In genomic region chr2:105969552-105969951, GRCh38 we compare ENCODE assay signal across 10 cellular contexts.
DNase-seq lines count a peak whose midpoint lies in the region; ATAC-seq and TF ChIP-seq lines count a peak whose summit lies in the region.
"Had no signal": no experiment of that assay in that cellular context is flagged by ENCODE, and none has a peak within 500 bp of the region (broad histone marks: within the 10 kb centered on the region; RNA-seq: fewer than 3 reads in every experiment).

No MANE protein-coding gene starts in this region.

- H3K9me3 ChIP-seq in OCI-LY3 (ENCODE audit: insufficient read depth, low read length): no peaks in the 10 kb centered on the region
- H3K9me3 ChIP-seq: gastrocnemius medialis, neutrophil had no signal

- DNase-seq in COR-L47 (lab: John Stamatoyannopoulos, UW) (peak; percentile 22), GM12865 (ENCODE audit: low read depth) (peak; percentile 30), epithelial cell of proximal tubule (ENCODE audit: low read depth) (no peak), medulla oblongata (ENCODE audit: extremely low spot score) (no peak), dedifferentiated amniotic fluid mesenchymal stem cell (ENCODE audit: extremely low spot score) (no peak)
- DNase-seq: gastrocnemius medialis had no signal

- H3K27me3 ChIP-seq in OCI-LY3 (ENCODE audit: low read depth, low read length): no peaks in the 10 kb centered on the region
- H3K27me3 ChIP-seq: gastrocnemius medialis, neutrophil had no signal

- H3K27ac ChIP-seq in OCI-LY3 (ENCODE audit: low read length): no peak overlapping the region
- H3K27ac ChIP-seq: gastrocnemius medialis, neutrophil had no signal

- H2AFZ ChIP-seq in OCI-LY3 (ENCODE audit: low read depth, low read length): no peak overlapping the region

- H3K9ac ChIP-seq in OCI-LY3 (ENCODE audit: low read length): no peak overlapping the region

- no peaks in the 10 kb centered on the region for H4K20me1 ChIP-seq in OCI-LY3 (ENCODE audit: insufficient read depth, low read length)

- H3K36me3 ChIP-seq in OCI-LY3 (replicated peaks; ENCODE audit: low read depth, low read length): no peaks in the 10 kb centered on the region
- H3K36me3 ChIP-seq: gastrocnemius medialis, neutrophil had no signal

- no peak for ATAC-seq in HG03521 (IDR thresholded peaks at IDR 0.05; ENCODE audit: unreplicated experiment)
- no peak for ATAC-seq in GM18502 (IDR thresholded peaks at IDR 0.05; ENCODE audit: poor library complexity, unreplicated experiment)
- ATAC-seq: gastrocnemius medialis had no signal

- H3K4me1 ChIP-seq in OCI-LY3 (ENCODE audit: low read length): no peaks in the 10 kb centered on the region
- H3K4me1 ChIP-seq: gastrocnemius medialis had no signal

- peak; percentile 29 for TF ChIP-seq CTCF in GM12865 (IDR thresholded peaks at IDR 0.05; ENCODE audit: insufficient read depth, low read depth, low read length, missing control alignments)
- TF ChIP-seq CTCF in OCI-LY3 (IDR thresholded peaks at IDR 0.05; ENCODE audit: low read depth, low read length): peak; percentile 50
- TF ChIP-seq CTCF in epithelial cell of proximal tubule (conservative IDR thresholded peaks at IDR 0.05; ENCODE audit: low read depth, low read length): peak; percentile 47

- H3K4me3 ChIP-seq in GM12865 (ENCODE audit: low read depth, low read length) (no peak overlapping the region), OCI-LY3 (ENCODE audit: low read length) (no peak overlapping the region), epithelial cell of proximal tubule (ENCODE audit: low read depth, low read length) (no peak overlapping the region)
- H3K4me3 ChIP-seq: gastrocnemius medialis had no signal

- no peaks in the 10 kb centered on the region for H3K79me2 ChIP-seq in OCI-LY3 (ENCODE audit: low read length)

- H3K4me2 ChIP-seq in OCI-LY3 (ENCODE audit: low read length): no peak overlapping the region

Comparison
In these comparisons a context has a peak if more than half of its experiments do, and no peak if none do; other contexts are left out.
1. DNase-seq: peak in COR-L47 (single experiment) and GM12865 (single experiment); none in epithelial cell of proximal tubule (single experiment), medulla oblongata (single experiment) and dedifferentiated amniotic fluid mesenchymal stem cell (single experiment).
2. Peak in every context shown above with its lines, with median percentiles within 50 percentile points of each other: CTCF ChIP-seq.